Comparison of ENCODE assay signal across 34 cellular contexts in the genomic region with DNA sequence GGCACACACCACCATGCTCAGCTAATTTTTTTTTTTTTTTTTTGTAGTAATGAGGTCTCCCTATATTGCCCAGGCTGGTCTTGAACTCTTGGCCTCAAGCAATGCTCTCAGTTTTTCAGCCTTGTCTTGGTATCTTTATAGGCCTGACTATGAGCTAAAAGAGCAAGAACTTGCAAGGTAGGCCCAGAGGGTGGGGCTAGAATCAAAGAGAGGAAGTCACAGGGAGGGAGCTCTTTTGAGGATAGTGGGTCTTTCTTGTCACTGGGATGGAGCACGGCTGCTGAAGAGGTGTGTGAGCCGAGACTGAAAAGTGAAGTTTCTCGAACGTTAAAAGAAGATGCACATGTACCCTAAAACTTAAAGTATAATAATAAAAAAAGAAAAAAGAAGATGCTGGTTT.
DNase-seq lines count a peak whose midpoint lies in the region; ATAC-seq and TF ChIP-seq lines count a peak whose summit lies in the region.
"Had no signal": no experiment of that assay in that cellular context is flagged by ENCODE, and none has a peak within 500 bp of the region (broad histone marks: within the 10 kb centered on the region; RNA-seq: fewer than 3 reads in every experiment).

No MANE protein-coding gene starts in this region.

- no peak overlapping the region for H2BK15ac ChIP-seq in H9 (ENCODE audit: low read depth, low read length)

- no peak overlapping the region for H4K91ac ChIP-seq in H9 (ENCODE audit: insufficient read length, low read depth, low read length)

- H3K23me2 ChIP-seq in H9 (ENCODE audit: insufficient read length, low read depth, low read length, poor library complexity, severe bottlenecking) = no peaks in the 10 kb centered on the region

- no peak overlapping the region for H3T11ph ChIP-seq in H9 (ENCODE audit: low read length)

- H4K20me1 ChIP-seq in H9 (ENCODE audit: control insufficient read depth, insufficient read depth, insufficient read length) = no peaks in the 10 kb centered on the region

- H3K27ac ChIP-seq in H9 (ENCODE audit: insufficient read length, low read depth, low read length) = no peak overlapping the region
- H3K27ac ChIP-seq: cardiac muscle cell, colonic mucosa, lower lobe of right lung, neutrophil, right lobe of liver, spleen, testis had no signal

- H3K9me3 Mint-ChIP-seq in H9 = peaks cover 95% of the 10 kb centered on the region in 2 experiments
- H3K9me3 Mint-ChIP-seq in activated T-cell treated with anti-CD3 and anti-CD28 coated beads, Interleukin-2, amount 50 U/mL, for 72 hours = peaks cover 0 to 4% of the 10 kb centered on the region in 2 donors
- H3K9me3 Mint-ChIP-seq: activated naive CD8-positive, alpha-beta T cell treated with anti-CD3 and anti-CD28 coated beads, Interleukin-2, amount 10 ng/mL, durations not matched to agents 7 days and 5 days had no signal

- peaks cover 21% of the 10 kb centered on the region for H3K9me3 ChIP-seq in H9 (ENCODE audit: control insufficient read depth, low read depth, low read length)
- H3K9me3 ChIP-seq: colonic mucosa, lower lobe of right lung, neutrophil, right lobe of liver, spleen, testis had no signal

- H3K18ac ChIP-seq in H9 (ENCODE audit: insufficient read length, low read depth, low read length) = no peak overlapping the region

- no peak overlapping the region for H3K23ac ChIP-seq in H9 (ENCODE audit: insufficient read length, low read depth, low read length)

- no peaks in the 10 kb centered on the region for H3K27me3 Mint-ChIP-seq in H9 (ENCODE audit: low read depth)
- no peaks in the 10 kb centered on the region for H3K27me3 Mint-ChIP-seq in activated T-cell treated with anti-CD3 and anti-CD28 coated beads, Interleukin-2, amount 50 U/mL, for 72 hours (ENCODE audit: low read depth)
- H3K27me3 Mint-ChIP-seq: activated naive CD8-positive, alpha-beta T cell treated with anti-CD3 and anti-CD28 coated beads, Interleukin-2, amount 10 ng/mL, durations not matched to agents 7 days and 5 days; activated T-cell treated with anti-CD3 and anti-CD28 coated beads, Interleukin-2, amount 50 U/mL, for 24 hours had no signal

- H2BK5ac ChIP-seq in H9 (ENCODE audit: insufficient read length, low read length) = no peak overlapping the region

- TF ChIP-seq CTCF in H9 (conservative IDR thresholded peaks at IDR 0.05) = no peak
- TF ChIP-seq CTCF in epithelial cell of proximal tubule (conservative IDR thresholded peaks at IDR 0.05; ENCODE audit: low read depth, low read length) = peak; percentile 53

- no peak overlapping the region for H2AFZ ChIP-seq in H9 (ENCODE audit: low read length)

- no peak overlapping the region for H3K4me3 Mint-ChIP-seq in H9
- no peak overlapping the region for H3K4me3 Mint-ChIP-seq in activated T-cell treated with anti-CD3 and anti-CD28 coated beads, Interleukin-2, amount 50 U/mL, for 72 hours
- H3K4me3 Mint-ChIP-seq: activated naive CD8-positive, alpha-beta T cell treated with anti-CD3 and anti-CD28 coated beads, Interleukin-2, amount 10 ng/mL, durations not matched to agents 7 days and 5 days; activated T-cell treated with anti-CD3 and anti-CD28 coated beads, Interleukin-2, amount 50 U/mL, for 24 hours; naive thymus-derived CD4-positive, alpha-beta T cell; stimulated activated naive CD8-positive, alpha-beta T cell treated with anti-CD3 and anti-CD28 coated beads, Interleukin-15, Interleukin-2, amounts not matched to agents 100 ng/mL and 50 ng/mL, for 24 hours had no signal

- H3K56ac ChIP-seq in H9 (ENCODE audit: insufficient read length, low read depth, low read length) = no peak overlapping the region

- in situ Hi-C loops in SK-MEL-5 (cut with HindIII; ENCODE audit: low pct_unique_long_range_greater_than_20kb, low sequenced_read_pairs) = no loop called here

- no peaks in the 10 kb centered on the region for H3K27me3 ChIP-seq in H9 (ENCODE audit: insufficient read depth, low read length)
- H3K27me3 ChIP-seq: cardiac muscle cell, colonic mucosa, neutrophil, right lobe of liver, spleen, testis had no signal

- H3K4me3 ChIP-seq in epithelial cell of proximal tubule (ENCODE audit: low read depth, low read length) = no peak overlapping the region
- H3K4me3 ChIP-seq: cardiac muscle cell, colonic mucosa, K562, lower lobe of right lung, right lobe of liver, spleen, testis had no signal

- no CpG with 5 or more reads among the region's 4 CpGs for WGBS in H9 (ENCODE audit: extremely low coverage, insufficient read length, low lambda C conversion rate)

- H2BK12ac ChIP-seq in H9 (ENCODE audit: insufficient read length, low read depth, low read length) = no peak overlapping the region

- H3K4ac ChIP-seq in H9 (ENCODE audit: low read depth, low read length) = no peak overlapping the region

- no peak overlapping the region for H2BK120ac ChIP-seq in H9 (ENCODE audit: low read depth, low read length, poor library complexity, severe bottlenecking)

- no peaks in the 10 kb centered on the region for H3K79me1 ChIP-seq in H9 (ENCODE audit: insufficient read depth, low read depth, low read length, poor library complexity, severe bottlenecking)

- no peaks in the 10 kb centered on the region for H3K79me2 ChIP-seq in H9 (ENCODE audit: insufficient read depth, low read length)

- no peak overlapping the region for H2AK5ac ChIP-seq in H9 (ENCODE audit: insufficient read length, low read length)

- no peak overlapping the region for H4K5ac ChIP-seq in H9 (ENCODE audit: insufficient read length, low read depth, low read length)

- peak; percentile 37 for DNase-seq in D341Med (ENCODE audit: low spot score)
- peak; percentile 46 for DNase-seq in H9
- peak; percentile 25 for DNase-seq in SK-MEL-5 (ENCODE audit: low read depth, low spot score)
- DNase-seq in epithelial cell of proximal tubule (ENCODE audit: low read depth) = no peak
- DNase-seq in activated T-cell treated with anti-CD3 and anti-CD28 coated beads, Interleukin-2, amount 50 U/mL, for 72 hours = no peak
- no peak for DNase-seq in effector CD4-positive, alpha-beta T cell
- no peak for DNase-seq in stimulated activated CD4-positive, alpha-beta T cell treated with anti-CD3 and anti-CD28 coated beads, Interleukin-1b, Interleukin-23, amount 100 ng/mL, for 48 hours
- DNase-seq: activated CD4-positive, alpha-beta T cell treated with anti-CD3 and anti-CD28 coated beads, Interleukin-2, amount 50 U/mL, for 1 hour; activated CD4-positive, CD25-positive, alpha-beta regulatory T cell; activated gamma-delta T cell treated with Interleukin-2 at 50 U/mL for 16 hours; activated naive CD8-positive, alpha-beta T cell treated with anti-CD3 and anti-CD28 coated beads, Interleukin-2, amount 10 ng/mL, durations not matched to agents 7 days and 5 days; activated T-cell treated with anti-CD3 and anti-CD28 coated beads, Interleukin-2, amount 50 U/mL, for 24 hours; aorta; C1 segment of cervical spinal cord; colonic mucosa; effector CD8-positive, alpha-beta T cell; erythroblast; glutamatergic neuron; lower lobe of right lung; naive thymus-derived CD4-positive, alpha-beta T cell; NCI-H1417 treated with DMSO at 0.1 percent for 48 hours; NCI-H2081; NCI-H226; posterior cingulate gyrus; right lobe of liver; spleen; stimulated activated CD8-positive, alpha-beta memory T cell treated with anti-CD3 and anti-CD28 coated beads, Interleukin-4, amount 100 ng/mL, for 48 hours; testis had no signal

- no peak for ATAC-seq in HG03097 (IDR thresholded peaks at IDR 0.05; ENCODE audit: low FRiP score, unreplicated experiment)
- ATAC-seq in activated T-cell treated with anti-CD3 and anti-CD28 coated beads, Interleukin-2, amount 50 U/mL, for 72 hours (replicated peaks in 1 of 2) = no peak
- ATAC-seq: K562; lower lobe of right lung; naive thymus-derived CD4-positive, alpha-beta T cell; right lobe of liver; Right ventricle myocardium inferior had no signal

- no peaks in the 10 kb centered on the region for H3K4me1 ChIP-seq in H9 (ENCODE audit: insufficient read depth, low read length)
- H3K4me1 ChIP-seq: colonic mucosa, lower lobe of right lung, right lobe of liver, spleen, testis had no signal

- peaks cover 0 to 25% (median 2%) of the 10 kb centered on the region in 3 experiments; a peak in 4 of 7 replicates for H3K36me3 Mint-ChIP-seq in H9 (ENCODE audit: insufficient read depth in 1 of 3, low read depth in 3 of 3)
- H3K36me3 Mint-ChIP-seq in activated T-cell treated with anti-CD3 and anti-CD28 coated beads, Interleukin-2, amount 50 U/mL, for 72 hours (ENCODE audit: insufficient read depth in 2 of 2) = no peaks in the 10 kb centered on the region
- H3K36me3 Mint-ChIP-seq: activated naive CD8-positive, alpha-beta T cell treated with anti-CD3 and anti-CD28 coated beads, Interleukin-2, amount 10 ng/mL, durations not matched to agents 7 days and 5 days; naive thymus-derived CD4-positive, alpha-beta T cell had no signal

- no peak overlapping the region for H4K8ac ChIP-seq in H9 (replicated peaks; ENCODE audit: insufficient read length, low read depth, low read length)

- H2BK20ac ChIP-seq in H9 (ENCODE audit: low read depth, low read length, poor library complexity, severe bottlenecking) = no peak overlapping the region

- H3K9ac ChIP-seq in H9 (ENCODE audit: extremely low read depth, insufficient read length, low read length) = no peak overlapping the region

- H3K4me1 Mint-ChIP-seq in H9 = no peaks in the 10 kb centered on the region
- H3K4me1 Mint-ChIP-seq in activated T-cell treated with anti-CD3 and anti-CD28 coated beads, Interleukin-2, amount 50 U/mL, for 72 hours (ENCODE audit: low read depth) = no peaks in the 10 kb centered on the region
- H3K4me1 Mint-ChIP-seq: activated naive CD8-positive, alpha-beta T cell treated with anti-CD3 and anti-CD28 coated beads, Interleukin-2, amount 10 ng/mL, durations not matched to agents 7 days and 5 days; naive thymus-derived CD4-positive, alpha-beta T cell had no signal

- no peak overlapping the region for H3K4me2 ChIP-seq in H9 (ENCODE audit: insufficient read depth, insufficient read length, low read length)

- no peak overlapping the region for H3K27ac Mint-ChIP-seq in H9
- H3K27ac Mint-ChIP-seq in activated T-cell treated with anti-CD3 and anti-CD28 coated beads, Interleukin-2, amount 50 U/mL, for 72 hours = no peak overlapping the region
- H3K27ac Mint-ChIP-seq: activated naive CD8-positive, alpha-beta T cell treated with anti-CD3 and anti-CD28 coated beads, Interleukin-2, amount 10 ng/mL, durations not matched to agents 7 days and 5 days; activated T-cell treated with anti-CD3 and anti-CD28 coated beads, Interleukin-2, amount 50 U/mL, for 24 hours; naive thymus-derived CD4-positive, alpha-beta T cell; stimulated activated naive CD8-positive, alpha-beta T cell treated with anti-CD3 and anti-CD28 coated beads, Interleukin-15, Interleukin-2, amounts not matched to agents 100 ng/mL and 50 ng/mL, for 24 hours had no signal

- H3K14ac ChIP-seq in H9 (ENCODE audit: insufficient read depth, low read length) = no peak overlapping the region

Comparison
In these comparisons a context has a peak if more than half of its experiments do, and no peak if none do; other contexts are left out.
1. DNase-seq: peak in D341Med (single experiment), H9 (single experiment) and SK-MEL-5 (single experiment); none in epithelial cell of proximal tubule (single experiment), activated T-cell treated with anti-CD3 and anti-CD28 coated beads, Interleukin-2, amount 50 U/mL, for 72 hours (0 of 2), effector CD4-positive, alpha-beta T cell (single experiment) and stimulated activated CD4-positive, alpha-beta T cell treated with anti-CD3 and anti-CD28 coated beads, Interleukin-1b, Interleukin-23, amount 100 ng/mL, for 48 hours (single experiment).